In the genomic region with DNA sequence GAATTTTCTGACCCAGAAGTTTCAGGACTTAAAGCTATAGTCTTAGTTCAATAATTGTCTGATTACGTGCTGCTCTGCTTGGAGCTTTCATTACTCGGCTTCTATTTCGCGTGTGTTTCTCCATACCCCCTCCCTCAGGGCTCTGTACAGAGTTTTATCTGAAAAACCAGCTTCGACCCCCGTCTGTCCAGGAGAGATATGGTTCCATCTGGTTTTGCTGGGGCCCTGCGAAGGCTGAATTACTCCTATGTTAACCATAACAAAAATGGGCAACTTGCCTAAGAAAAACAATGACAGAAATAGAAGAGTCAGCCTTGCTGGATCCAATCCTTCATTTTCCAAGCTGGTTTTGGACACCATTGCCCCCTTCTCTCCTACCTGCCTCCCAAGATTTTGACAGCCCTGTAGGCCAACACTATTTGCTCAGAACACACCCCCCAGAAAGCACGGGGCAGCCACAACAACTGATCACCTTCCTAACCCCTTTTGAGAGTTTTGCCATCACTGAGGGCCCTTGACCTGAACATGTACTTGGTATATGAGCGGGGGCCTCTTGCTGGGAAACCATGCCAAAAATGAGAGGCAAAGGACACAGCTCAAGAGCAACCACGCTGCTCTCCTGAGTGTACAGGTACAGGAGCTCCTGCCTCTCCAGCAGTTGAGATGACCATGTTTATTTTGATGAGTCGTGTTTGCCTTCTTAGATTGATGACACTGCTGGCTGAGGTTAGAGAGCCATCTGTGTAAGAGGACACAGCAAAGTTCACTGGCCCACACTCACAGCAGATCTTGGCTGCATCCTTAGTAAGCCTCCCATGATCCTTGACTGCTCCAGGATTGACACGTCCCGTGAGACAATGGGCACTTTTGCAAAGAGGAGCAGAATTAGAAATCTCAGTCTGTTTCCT, we compare ENCODE assay signal across 11 cellular contexts. TPM values are rescaled to one million over a fixed set of nuclear protein-coding genes. Genes with fewer than 3 reads are reported as not detected.
A peak's percentile ranks its signal among the peaks of the same experiment; 100 is the strongest.
DNase-seq lines count a peak whose midpoint lies in the region; ATAC-seq, FAIRE-seq and TF ChIP-seq lines count a peak whose summit lies in the region.
"Had no signal": no experiment of that assay in that cellular context is flagged by ENCODE, and none has a peak within 500 bp of the region (broad histone marks: within the 10 kb centered on the region; RNA-seq: fewer than 3 reads in every experiment).

No MANE protein-coding gene starts in this region.

- TF ChIP-seq CTCF in LNCaP clone FGC (IDR thresholded peaks at IDR 0.05; ENCODE audit: control insufficient read depth, extremely low read depth, insufficient read depth) (no peak), bronchial epithelial cell (IDR thresholded peaks at IDR 0.05; ENCODE audit: insufficient read depth, low read length, severe bottlenecking) (no peak), neural progenitor cell (IDR thresholded peaks at IDR 0.05) (no peak), Peyer's patch (IDR thresholded peaks at IDR 0.05) (no peak)

- no peaks in the 10 kb centered on the region for H3K36me3 ChIP-seq in CD8-positive, alpha-beta memory T cell (ENCODE audit: insufficient read depth, low read length)
- no peaks in the 10 kb centered on the region for H3K36me3 ChIP-seq in bronchial epithelial cell (ENCODE audit: control insufficient read depth, insufficient read depth, low read length)
- H3K36me3 ChIP-seq in neural progenitor cell, result no peaks in the 10 kb centered on the region
- H3K36me3 ChIP-seq in Peyer's patch, result no peaks in the 10 kb centered on the region

- H2AFZ ChIP-seq in neural progenitor cell (replicated peaks), result peak overlapping the region; percentile 38

- H3K4me1 Mint-ChIP-seq in CD8-positive, alpha-beta memory T cell, result peaks cover 10 to 17% (median 15%) of the 10 kb centered on the region in 3 donors
- peaks cover 10% of the 10 kb centered on the region for H3K4me1 Mint-ChIP-seq in neural progenitor cell

- H3F3A ChIP-seq in neural progenitor cell (ENCODE audit: low read depth), result no peaks in the 10 kb centered on the region

- no peak for ATAC-seq in GM18907 (IDR thresholded peaks at IDR 0.05; ENCODE audit: unreplicated experiment)

- no peak for TF ChIP-seq POLR2A in Peyer's patch (IDR thresholded peaks at IDR 0.05)

- peak overlapping the region; percentile 24 for H3K27ac ChIP-seq in CD8-positive, alpha-beta memory T cell (ENCODE audit: low read depth, low read length)
- H3K27ac ChIP-seq in neural progenitor cell (no peak overlapping the region), Peyer's patch (no peak overlapping the region)

- no peaks in the 10 kb centered on the region for H3K79me2 ChIP-seq in neural progenitor cell (ENCODE audit: low read depth)

- H3K9me3 Mint-ChIP-seq in CD8-positive, alpha-beta memory T cell, result no peaks in the 10 kb centered on the region
- H3K9me3 Mint-ChIP-seq in neural progenitor cell, result peaks cover 6% of the 10 kb centered on the region
- H3K9me3 Mint-ChIP-seq: activated T-cell treated with anti-CD3 and anti-CD28 coated beads, Interleukin-2, amount 50 U/mL, for 24 hours; dendritic cell treated with granulocyte-macrophage colony-stimulating factor and Interleukin-4, amounts not matched to agents 40 ng/mL and 50 ng/mL, for 4 days; immature natural killer cell had no signal

- H3K9ac ChIP-seq in neural progenitor cell, result no peak overlapping the region

- H3K4me2 ChIP-seq in neural progenitor cell, result peak overlapping the region; percentile 30

- H3K4me1 ChIP-seq in CD8-positive, alpha-beta memory T cell (ENCODE audit: insufficient read depth, low read length), result no peaks in the 10 kb centered on the region
- H3K4me1 ChIP-seq in neural progenitor cell (no peaks in the 10 kb centered on the region), Peyer's patch (no peaks in the 10 kb centered on the region)

- H3K4me3 ChIP-seq in CD8-positive, alpha-beta memory T cell (ENCODE audit: low read length), result no peak overlapping the region
- H3K4me3 ChIP-seq in LNCaP clone FGC (ENCODE audit: low read depth, low read length), result no peak overlapping the region
- H3K4me3 ChIP-seq in bronchial epithelial cell (ENCODE audit: low read depth, low read length), result no peak overlapping the region
- H3K4me3 ChIP-seq in neural progenitor cell, result no peak overlapping the region
- no peak overlapping the region for H3K4me3 ChIP-seq in Peyer's patch

- no peaks in the 10 kb centered on the region for H4K20me1 ChIP-seq in neural progenitor cell (ENCODE audit: low read depth)

- no peak overlapping the region for H3K27ac Mint-ChIP-seq in CD8-positive, alpha-beta memory T cell
- no peak overlapping the region for H3K27ac Mint-ChIP-seq in neural progenitor cell
- H3K27ac Mint-ChIP-seq: activated T-cell treated with anti-CD3 and anti-CD28 coated beads, Interleukin-2, amount 50 U/mL, for 24 hours had no signal

- peaks cover 0 to 3% of the 10 kb centered on the region in 2 donors for H3K27me3 Mint-ChIP-seq in CD8-positive, alpha-beta memory T cell
- H3K27me3 Mint-ChIP-seq in neural progenitor cell (ENCODE audit: insufficient read depth, low read depth), result peaks cover 11% of the 10 kb centered on the region
- H3K27me3 Mint-ChIP-seq: dendritic cell treated with granulocyte-macrophage colony-stimulating factor and Interleukin-4, amounts not matched to agents 40 ng/mL and 50 ng/mL, for 4 days had no signal

- no peaks in the 10 kb centered on the region for H3K36me3 Mint-ChIP-seq in CD8-positive, alpha-beta memory T cell
- H3K36me3 Mint-ChIP-seq in neural progenitor cell, result no peaks in the 10 kb centered on the region
- H3K36me3 Mint-ChIP-seq: immature natural killer cell had no signal

- H3K4me3 Mint-ChIP-seq in CD8-positive, alpha-beta memory T cell, result no peak overlapping the region
- no peak overlapping the region for H3K4me3 Mint-ChIP-seq in neural progenitor cell
- H3K4me3 Mint-ChIP-seq: activated T-cell treated with anti-CD3 and anti-CD28 coated beads, Interleukin-2, amount 50 U/mL, for 24 hours had no signal

- no peaks in the 10 kb centered on the region for H3K27me3 ChIP-seq in CD8-positive, alpha-beta memory T cell (ENCODE audit: insufficient read depth, low read length, poor library complexity, severe bottlenecking)
- H3K27me3 ChIP-seq in bronchial epithelial cell (ENCODE audit: control insufficient read depth, insufficient read depth, low read length) (no peaks in the 10 kb centered on the region), neural progenitor cell (no peaks in the 10 kb centered on the region), Peyer's patch (no peaks in the 10 kb centered on the region)

- peak; percentile 64 for FAIRE-seq in bronchial epithelial cell (lab: Jason Lieb, UNC)

- CTCF ChIA-PET in CD8-positive, alpha-beta memory T cell (lab: Charles Lee), result interaction anchor here (0.7 to 3.7 kb wide), 10 partner anchors 11 to 571 kb away, joined by 3 to 23 read pairs (median 4); partner anchors contain the start of gene CXorf38

- no peaks in the 10 kb centered on the region for H3K9me3 ChIP-seq in CD8-positive, alpha-beta memory T cell (ENCODE audit: low read length)
- no peaks in the 10 kb centered on the region for H3K9me3 ChIP-seq in neural progenitor cell (ENCODE audit: low read depth)
- H3K9me3 ChIP-seq in Peyer's patch, result no peaks in the 10 kb centered on the region

- POLR2A ChIA-PET in CD8-positive, alpha-beta memory T cell (lab: Charles Lee), result no interaction called here

- DNase-seq in CD8-positive, alpha-beta memory T cell, result no peak
- DNase-seq in LNCaP clone FGC (ENCODE audit: low read depth), result peak; percentile 28
- DNase-seq in bronchial epithelial cell (ENCODE audit: low read depth), result peak; percentile 18
- no peak for DNase-seq in neural progenitor cell (ENCODE audit: low spot score)
- DNase-seq in Peyer's patch, result no peak
- no peak for DNase-seq in H4 (ENCODE audit: low spot score)
- DNase-seq in SW 1271 (lab: John Stamatoyannopoulos, UW), result no peak
- DNase-seq: activated T-cell treated with anti-CD3 and anti-CD28 coated beads, Interleukin-2, amount 50 U/mL, for 24 hours had no signal

RNA-seq across cellular contexts. Expression of gene ATP6AP2, which starts 36.2 kb away (rescaled TPM):
- total RNA-seq in CD8-positive, alpha-beta memory T cell, result 10 to 100 TPM; 68.0 to 69.4 TPM
- 175 TPM for polyA plus RNA-seq in CD8-positive, alpha-beta memory T cell
- total RNA-seq in bronchial epithelial cell (99.8 and 121 TPM in 2 replicates), neural progenitor cell (ENCODE audit: low replicate concordance) (70.1 and 88.1 TPM in 2 replicates), Peyer's patch (10 to 100 TPM; 11.6 to 76.0 (median 50.8) TPM)
- 109 and 138 TPM in 2 replicates for total RNA-seq in H4 (2014; rRNA removed; shearing (Covaris generic))

Comparison
In these comparisons a context has a peak if more than half of its experiments do, and no peak if none do; other contexts are left out.
1. DNase-seq: peak in LNCaP clone FGC (single experiment) and bronchial epithelial cell (single experiment); none in CD8-positive, alpha-beta memory T cell (0 of 5), neural progenitor cell (single experiment), Peyer's patch (0 of 3), H4 (single experiment) and SW 1271 (0 of 2).